15 cellular contexts compared by ENCODE assay signal in genomic region chr18:24463233-24463775, GRCh38. TPM values are rescaled to one million over a fixed set of nuclear protein-coding genes. Genes with fewer than 3 reads are reported as not detected.
"Had no signal": no experiment of that assay in that cellular context is flagged by ENCODE, and none has a peak within 500 bp of the region (broad histone marks: within the 10 kb centered on the region; RNA-seq: fewer than 3 reads in every experiment).

No MANE protein-coding gene starts in this region.

- H3K27ac ChIP-seq: cardiac muscle cell, gastrocnemius medialis, sigmoid colon had no signal

- H3K4me1 ChIP-seq: gastrocnemius medialis, sigmoid colon had no signal

- H3K27me3 ChIP-seq: cardiac muscle cell, gastrocnemius medialis, sigmoid colon had no signal

- ATAC-seq: activated T-cell treated with anti-CD3 and anti-CD28 coated beads, Interleukin-2, amount 50 U/mL, for 72 hours; gastrocnemius medialis; naive thymus-derived CD4-positive, alpha-beta T cell; stimulated activated naive CD8-positive, alpha-beta T cell treated with anti-CD3 and anti-CD28 coated beads, Interleukin-15, Interleukin-2, amounts not matched to agents 100 U/mL and 50 U/mL, for 24 hours had no signal

- H3K36me3 Mint-ChIP-seq: activated CD4-positive, alpha-beta memory T cell treated with anti-CD3 and anti-CD28 coated beads for 36 hours had no signal

- H3K27ac Mint-ChIP-seq: activated CD4-positive, alpha-beta memory T cell treated with anti-CD3 and anti-CD28 coated beads for 36 hours; naive thymus-derived CD4-positive, alpha-beta T cell had no signal

- DNase-seq: activated CD4-positive, alpha-beta memory T cell treated with anti-CD3 and anti-CD28 coated beads for 36 hours; activated naive CD4-positive, alpha-beta T cell treated with Interleukin-2 at 50 U/mL for 16 hours; activated T-cell treated with anti-CD3 and anti-CD28 coated beads, Interleukin-2, amount 50 U/mL, for 72 hours; effector CD4-positive, alpha-beta T cell; gastrocnemius medialis; naive thymus-derived CD4-positive, alpha-beta T cell; sigmoid colon; stimulated activated CD4-positive, alpha-beta T cell treated with anti-CD3 and anti-CD28 coated beads, Interleukin-2, amount 100 ng/mL, for 48 hours; stimulated activated CD8-positive, alpha-beta memory T cell treated with anti-CD3 and anti-CD28 coated beads, Interleukin-4, amount 100 ng/mL, for 48 hours; stimulated activated naive CD8-positive, alpha-beta T cell treated with anti-CD3 and anti-CD28 coated beads, Interleukin-15, Interleukin-2, amounts not matched to agents 100 U/mL and 50 U/mL, for 24 hours; SW 1271 had no signal

- H3K9me3 Mint-ChIP-seq: activated CD4-positive, alpha-beta memory T cell treated with anti-CD3 and anti-CD28 coated beads for 36 hours; activated T-cell treated with anti-CD3 and anti-CD28 coated beads, Interleukin-2, amount 50 U/mL, for 72 hours had no signal

- H3K4me3 ChIP-seq: cardiac muscle cell, gastrocnemius medialis, sigmoid colon had no signal

- H3K4me3 Mint-ChIP-seq: activated CD4-positive, alpha-beta memory T cell treated with anti-CD3 and anti-CD28 coated beads for 36 hours; naive thymus-derived CD4-positive, alpha-beta T cell had no signal

- H3K36me3 ChIP-seq: cardiac muscle cell, gastrocnemius medialis, sigmoid colon had no signal

- H3K9me3 ChIP-seq: gastrocnemius medialis, sigmoid colon had no signal

RNA-seq across cellular contexts. Expression of gene HRH4, which starts 2.9 kb away (rescaled TPM):
- total RNA-seq: gastrocnemius medialis, kidney epithelial cell, pulmonary artery endothelial cell, temporal lobe had no signal
